ENCODE assay signal across 19 cellular contexts in genomic region chr2:178331474-178332431, GRCh38.
A peak's percentile ranks its signal among the peaks of the same experiment; 100 is the strongest.
DNase-seq lines count a peak whose midpoint lies in the region; ATAC-seq and TF ChIP-seq lines count a peak whose summit lies in the region.
"Had no signal": no experiment of that assay in that cellular context is flagged by ENCODE, and none has a peak within 500 bp of the region (broad histone marks: within the 10 kb centered on the region; RNA-seq: fewer than 3 reads in every experiment).

No MANE protein-coding gene starts in this region.

- H3K36me3 Mint-ChIP-seq in brain, result peaks cover 11% of the 10 kb centered on the region
- no peaks in the 10 kb centered on the region for H3K36me3 Mint-ChIP-seq in natural killer cell
- H3K36me3 Mint-ChIP-seq: stimulated activated memory B cell treated with anti-CD40 and anti-IgM and Interleukin-4, amounts not matched to agents 10 μg/mL and 1 μg/mL and 100 μg/mL, for 72 hours had no signal

- no peaks in the 10 kb centered on the region for H3K9me3 ChIP-seq in left ventricle myocardium inferior (replicated peaks)
- H3K9me3 ChIP-seq: mucosa of descending colon, spleen had no signal

- H3K4me1 Mint-ChIP-seq in brain, result peaks cover 28% of the 10 kb centered on the region
- no peaks in the 10 kb centered on the region for H3K4me1 Mint-ChIP-seq in natural killer cell
- H3K4me1 Mint-ChIP-seq: stimulated activated memory B cell treated with anti-CD40 and anti-IgM and Interleukin-4, amounts not matched to agents 10 μg/mL and 1 μg/mL and 100 μg/mL, for 72 hours had no signal

- H3K27me3 Mint-ChIP-seq in brain (no peaks in the 10 kb centered on the region), natural killer cell (ENCODE audit: low read depth in 2 of 2) (peaks cover 4 to 12% of the 10 kb centered on the region in 2 donors)
- H3K27me3 Mint-ChIP-seq: stimulated activated memory B cell treated with anti-CD40 and anti-IgM and Interleukin-4, amounts not matched to agents 10 μg/mL and 1 μg/mL and 100 μg/mL, for 72 hours had no signal

- H3K36me3 ChIP-seq in KMS-11 (ENCODE audit: insufficient read depth), result no peaks in the 10 kb centered on the region
- H3K36me3 ChIP-seq in left ventricle myocardium inferior, result peaks cover 7% of the 10 kb centered on the region
- H3K36me3 ChIP-seq: spleen had no signal

- DNase-seq in COLO668 (lab: John Stamatoyannopoulos, UW; ENCODE audit: unreplicated experiment), result peak; percentile 8
- peak; percentile 94 for DNase-seq in myocyte (ENCODE audit: low read depth)
- DNase-seq in natural killer cell, result no peak
- no peak for DNase-seq in left ventricle myocardium inferior
- DNase-seq in NCI-H2196 treated with DMSO at 0.1 percent for 48 hours (lab: John Stamatoyannopoulos, UW; ENCODE audit: unreplicated experiment), result no peak
- no peak for DNase-seq in Ammon's horn (ENCODE audit: low spot score)
- DNase-seq: erythroblast, head of caudate nucleus, islet precursor cell, Karpas-422, mucosa of descending colon, NCI-H2081, SIG-M5, spleen, T-helper 2 cell had no signal

- H3K79me2 ChIP-seq in KMS-11 (ENCODE audit: insufficient read depth, low read depth), result no peaks in the 10 kb centered on the region

- TF ChIP-seq CTCF in KMS-11 (conservative IDR thresholded peaks at IDR 0.05; ENCODE audit: low read depth, low read length), result no peak
- TF ChIP-seq CTCF in brain (conservative IDR thresholded peaks at IDR 0.05), result no peak
- TF ChIP-seq CTCF in natural killer cell (IDR thresholded peaks at IDR 0.05), result no peak
- no peak for TF ChIP-seq CTCF in left ventricle myocardium inferior (IDR thresholded peaks at IDR 0.05; ENCODE audit: borderline replicate concordance)

- no peak overlapping the region for H3K4me3 Mint-ChIP-seq in brain
- no peak overlapping the region for H3K4me3 Mint-ChIP-seq in natural killer cell
- H3K4me3 Mint-ChIP-seq: stimulated activated memory B cell treated with anti-CD40 and anti-IgM and Interleukin-4, amounts not matched to agents 10 μg/mL and 1 μg/mL and 100 μg/mL, for 72 hours had no signal

- ATAC-seq in natural killer cell, result no peak
- ATAC-seq: mucosa of descending colon; stimulated activated memory B cell treated with anti-CD40 and anti-IgM and Interleukin-4, amounts not matched to agents 10 μg/mL and 1 μg/mL and 100 μg/mL, for 72 hours had no signal

- 0 out of 2 replicates have a peak overlapping the region, but pooled peaks have one; percentile 69 for H3K4me2 ChIP-seq in KMS-11

- H3K4me3 ChIP-seq in KMS-11 (IDR thresholded peaks at IDR 0.05; ENCODE audit: insufficient read depth, low read depth, low read length) (no peak overlapping the region), left ventricle myocardium inferior (no peak overlapping the region)
- H3K4me3 ChIP-seq: mucosa of descending colon, spleen had no signal

- H2AFZ ChIP-seq in KMS-11 (ENCODE audit: low read depth), result no peak overlapping the region

- H3K4me1 ChIP-seq in KMS-11 (ENCODE audit: low read depth, poor library complexity, severe bottlenecking) (peaks cover 94% of the 10 kb centered on the region), left ventricle myocardium inferior (peaks cover 3% of the 10 kb centered on the region)
- H3K4me1 ChIP-seq: spleen had no signal

- H3K27me3 ChIP-seq in KMS-11 (ENCODE audit: insufficient read depth, low read depth) (no peaks in the 10 kb centered on the region), left ventricle myocardium inferior (ENCODE audit: low read depth) (no peaks in the 10 kb centered on the region)
- H3K27me3 ChIP-seq: spleen had no signal

- H3K27ac ChIP-seq in KMS-11 (peak overlapping the region; percentile 83; the same call in 1 of the 2 replicates), left ventricle myocardium inferior (replicated peaks) (no peak overlapping the region)
- H3K27ac ChIP-seq: HL-60, spleen had no signal

- no peaks in the 10 kb centered on the region for H4K20me1 ChIP-seq in KMS-11 (ENCODE audit: insufficient read depth)

- no peak overlapping the region for H3K9ac ChIP-seq in KMS-11

- H3K27ac Mint-ChIP-seq in brain (peak overlapping the region in 3 of 5 experiments; percentile 20 to 81 (median 42)), natural killer cell (no peak overlapping the region)
- H3K27ac Mint-ChIP-seq: stimulated activated memory B cell treated with anti-CD40 and anti-IgM and Interleukin-4, amounts not matched to agents 10 μg/mL and 1 μg/mL and 100 μg/mL, for 72 hours had no signal

- H3K9me3 Mint-ChIP-seq in brain, result no peaks in the 10 kb centered on the region
- no peaks in the 10 kb centered on the region for H3K9me3 Mint-ChIP-seq in natural killer cell
- H3K9me3 Mint-ChIP-seq: stimulated activated memory B cell treated with anti-CD40 and anti-IgM and Interleukin-4, amounts not matched to agents 10 μg/mL and 1 μg/mL and 100 μg/mL, for 72 hours had no signal

- intact Hi-C loops in natural killer cell (cut with micrococcal nuclease), result no loop called here
- intact Hi-C loops in left ventricle myocardium inferior (cut with micrococcal nuclease), result no loop called here

Comparison
In these comparisons a context has a peak if more than half of its experiments do, and no peak if none do; other contexts are left out.
1. DNase-seq: peak in COLO668 (single experiment) and myocyte (single experiment); none in natural killer cell (single experiment), left ventricle myocardium inferior (single experiment), NCI-H2196 treated with DMSO at 0.1 percent for 48 hours (single experiment) and Ammon's horn (single experiment).
2. H3K27ac Mint-ChIP-seq: peak in brain (3 of 5); none in natural killer cell (0 of 2).